Comparison of ENCODE assay signal across 8 cellular contexts in the genomic region with DNA sequence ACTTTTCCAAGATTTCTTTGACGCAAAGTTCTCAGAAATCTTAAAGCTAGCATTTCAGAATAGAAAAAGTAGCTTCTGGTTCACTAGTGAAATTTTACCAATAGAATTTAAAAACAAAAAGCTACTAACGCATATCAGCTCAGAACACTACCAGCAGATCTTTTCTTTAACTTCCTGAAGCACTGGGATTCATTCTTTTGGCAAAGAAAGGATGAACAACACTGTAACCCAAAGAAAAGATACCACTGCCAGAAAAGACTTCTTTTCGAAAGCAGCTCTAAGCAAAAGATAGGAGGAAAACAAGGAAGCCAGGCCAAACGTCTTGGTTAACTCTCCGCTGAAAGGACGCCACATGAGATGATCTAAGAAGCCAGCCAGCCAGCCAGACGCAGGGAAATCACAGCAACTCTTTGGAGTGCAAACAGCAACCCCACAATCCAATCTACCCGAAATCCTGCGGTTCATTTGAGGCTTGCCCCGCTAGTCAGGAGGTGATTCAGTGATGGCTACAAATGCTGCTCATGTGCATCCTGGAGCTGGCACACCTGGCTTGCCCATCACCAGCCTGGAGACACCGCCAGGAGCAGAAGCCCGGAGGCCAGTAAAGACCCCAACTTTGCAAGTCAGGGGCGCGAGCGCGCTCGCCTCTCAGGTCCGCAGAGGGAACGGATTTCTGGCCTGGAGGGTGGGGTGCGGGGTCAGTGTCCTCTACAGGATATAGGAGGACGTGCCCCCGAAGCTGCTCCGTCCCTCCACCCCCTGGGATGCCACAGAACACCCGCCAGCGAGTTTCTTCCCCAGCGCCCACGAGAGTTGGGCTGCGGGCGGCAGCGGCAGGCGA. TPM values are rescaled to one million over a fixed set of nuclear protein-coding genes. Genes with fewer than 3 reads are reported as not detected.
DNase-seq lines count a peak whose midpoint lies in the region; ATAC-seq, FAIRE-seq and TF ChIP-seq lines count a peak whose summit lies in the region.

No MANE protein-coding gene starts in this region.

- DNase-seq in AG04449 (ENCODE audit: low read depth, low spot score) (peak; percentile 72), GM12891 (ENCODE audit: insufficient read length, low spot score) (no peak), NCI-H2171 (lab: John Stamatoyannopoulos, UW) (peak; percentile 25), fibroblast of the conjunctiva (ENCODE audit: low read depth) (peak; percentile 77), myocyte (ENCODE audit: low read depth) (peak; percentile 90), GM19239 (ENCODE audit: insufficient read length, low spot score) (no peak)
- peak; percentile 58 for DNase-seq in activated T-cell treated with anti-CD3 and anti-CD28 coated beads, Interleukin-2, amount 50 U/mL, for 1 hour

- CTCF ChIA-PET in AG04449 (lab: Yijun Ruan, JAX): interaction anchor here (0.9 to 7.4 kb wide), 9 partner anchors 9 to 87 kb away, joined by 3 to 71 read pairs (median 4); no protein-coding TSS in a partner anchor

- ATAC-seq in HG03108 (IDR thresholded peaks at IDR 0.05; ENCODE audit: unreplicated experiment): no peak

- no peak for TF ChIP-seq CTCF in AG04449 (IDR thresholded peaks at IDR 0.05; ENCODE audit: insufficient read depth, low read length, missing control alignments)

- no peak for TF ChIP-seq POLR2A in GM12891 (IDR thresholded peaks at IDR 0.05; ENCODE audit: low read depth, low read length)

- FAIRE-seq in GM12891 (lab: Jason Lieb, UNC) (no peak), GM19239 (lab: Jason Lieb, UNC) (no peak)

- peak overlapping the region; percentile 84 for H3K4me3 ChIP-seq in AG04449 (ENCODE audit: low read depth, low read length)

- POLR2A ChIA-PET in AG04449 (lab: Yijun Ruan, JAX): interaction anchor here (1.4 kb wide), 2 partner anchors 10 to 12 kb away, joined by 3 read pairs; no protein-coding TSS in a partner anchor

TF ChIP-seq in GM12891, 5 proteins besides CTCF, POLR2A, EP300 and RAD21:
- no peak for TF ChIP-seq SPI1 (IDR thresholded peaks at IDR 0.05; ENCODE audit: low read depth, low read length)
- TF ChIP-seq POU2F2 (IDR thresholded peaks at IDR 0.05; ENCODE audit: low read depth, low read length): 0 out of 2 replicates have a peak, but pooled peaks have one; percentile 25

RNA-seq across cellular contexts. Expression of a gene that starts 0.8 kb away (rescaled TPM):
- 1.0 TPM for polyA plus RNA-seq in GM12891 (2012; ENCODE audit: low read depth, missing spikeins)
- 20.1 and 35.1 TPM in 2 replicates for total RNA-seq in myocyte
- polyA plus RNA-seq in myocyte (2012): 21.2 TPM

RNA-seq across cellular contexts. Expression of a gene that starts 54.2 kb away (rescaled TPM):
- polyA plus RNA-seq in GM12891 (2012; ENCODE audit: low read depth, missing spikeins): 40.8 TPM
- not detected in 2 replicates for total RNA-seq in myocyte
- polyA plus RNA-seq in myocyte (2012): 10.5 TPM

Comparison
In these comparisons a context has a peak if more than half of its experiments do, and no peak if none do; other contexts are left out.
1. DNase-seq: peak in AG04449 (single experiment), NCI-H2171 (single experiment), activated T-cell treated with anti-CD3 and anti-CD28 coated beads, Interleukin-2, amount 50 U/mL, for 1 hour (single experiment), fibroblast of the conjunctiva (single experiment) and myocyte (single experiment); none in GM12891 (single experiment) and GM19239 (single experiment).